In the genomic region with DNA sequence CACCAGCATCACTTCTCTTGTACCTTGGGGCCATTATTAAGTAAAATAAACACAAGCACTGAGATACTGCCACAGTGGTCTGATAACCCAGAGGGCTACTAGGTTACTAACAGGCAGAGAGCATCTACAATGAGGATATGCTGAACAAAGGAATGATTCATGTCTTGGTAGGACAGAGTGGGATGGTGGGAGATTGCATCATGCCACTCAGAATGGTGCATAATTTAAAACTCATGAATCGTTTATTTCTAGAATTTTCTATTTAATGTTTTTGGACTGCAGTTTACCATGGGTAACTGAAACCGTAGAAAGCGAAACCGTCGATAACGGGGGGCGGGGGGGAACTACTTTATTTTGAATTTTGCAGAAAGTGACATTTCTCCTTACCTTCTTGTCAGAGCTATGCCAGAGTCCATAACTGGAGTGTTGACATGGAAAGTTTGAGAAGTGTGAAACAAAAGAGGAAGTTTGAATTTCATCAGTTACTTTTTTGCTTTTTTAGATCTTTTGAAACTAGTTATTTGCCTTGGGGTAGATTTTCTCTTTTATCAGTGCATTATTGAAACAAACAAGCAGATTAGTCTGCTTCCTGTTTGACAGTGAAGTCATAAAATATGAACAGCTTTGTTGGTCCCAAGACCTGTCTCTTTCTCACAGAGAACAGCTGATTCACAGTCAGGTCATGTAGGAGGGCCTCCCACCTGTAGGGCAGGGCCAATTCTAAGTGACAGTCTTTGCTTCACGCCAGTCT, we compare ENCODE assay signal across 9 cellular contexts.
DNase-seq lines count a peak whose midpoint lies in the region; ATAC-seq and TF ChIP-seq lines count a peak whose summit lies in the region.
"Had no signal": no experiment of that assay in that cellular context is flagged by ENCODE, and none has a peak within 500 bp of the region (broad histone marks: within the 10 kb centered on the region; RNA-seq: fewer than 3 reads in every experiment).

No MANE protein-coding gene starts in this region.

- ATAC-seq in GM21423 (IDR thresholded peaks at IDR 0.05; ENCODE audit: unreplicated experiment), result peak; percentile 95
- ATAC-seq in HG03521 (IDR thresholded peaks at IDR 0.05; ENCODE audit: unreplicated experiment), result peak; percentile 96
- peak; percentile 94 for ATAC-seq in stimulated activated naive CD8-positive, alpha-beta T cell treated with anti-CD3 and anti-CD28 coated beads, Interleukin-15, Interleukin-2, amounts not matched to agents 100 U/mL and 50 U/mL, for 24 hours

- no peak overlapping the region for H3K4me3 ChIP-seq in WERI-Rb-1 (ENCODE audit: low read depth, low read length)

- H3K27ac Mint-ChIP-seq in activated naive CD4-positive, alpha-beta T cell treated with anti-CD3 and anti-CD28 coated beads, Interleukin-2, amount 10 ng/mL, durations not matched to agents 7 days and 5 days, result peak overlapping the region; percentile 43
- H3K27ac Mint-ChIP-seq in endothelial cell (ENCODE audit: unreplicated experiment), result no peak overlapping the region

- no peak for TF ChIP-seq CTCF in GM13976 (IDR thresholded peaks at IDR 0.05; ENCODE audit: borderline replicate concordance, control extremely low read depth, extremely low read depth, insufficient read depth, missing control alignments)
- no peak for TF ChIP-seq CTCF in WERI-Rb-1 (IDR thresholded peaks at IDR 0.05; ENCODE audit: low read depth, low read length)
- TF ChIP-seq CTCF in endothelial cell (IDR thresholded peaks at IDR 0.05; ENCODE audit: unreplicated experiment), result no peak

- peaks cover 13% of the 10 kb centered on the region for H3K4me1 Mint-ChIP-seq in activated naive CD4-positive, alpha-beta T cell treated with anti-CD3 and anti-CD28 coated beads, Interleukin-2, amount 10 ng/mL, durations not matched to agents 7 days and 5 days
- peaks cover 3% of the 10 kb centered on the region for H3K4me1 Mint-ChIP-seq in endothelial cell (ENCODE audit: unreplicated experiment)
- H3K4me1 Mint-ChIP-seq: central memory CD8-positive, alpha-beta T cell had no signal

- peak overlapping the region; percentile 3 for H3K4me3 Mint-ChIP-seq in activated naive CD4-positive, alpha-beta T cell treated with anti-CD3 and anti-CD28 coated beads, Interleukin-2, amount 10 ng/mL, durations not matched to agents 7 days and 5 days
- H3K4me3 Mint-ChIP-seq in endothelial cell (ENCODE audit: unreplicated experiment), result no peak overlapping the region
- H3K4me3 Mint-ChIP-seq: central memory CD8-positive, alpha-beta T cell had no signal

- H3K36me3 Mint-ChIP-seq in activated naive CD4-positive, alpha-beta T cell treated with anti-CD3 and anti-CD28 coated beads, Interleukin-2, amount 10 ng/mL, durations not matched to agents 7 days and 5 days, result no peaks in the 10 kb centered on the region
- no peaks in the 10 kb centered on the region for H3K36me3 Mint-ChIP-seq in endothelial cell (ENCODE audit: low read depth, unreplicated experiment)

- H3K9me3 Mint-ChIP-seq in activated naive CD4-positive, alpha-beta T cell treated with anti-CD3 and anti-CD28 coated beads, Interleukin-2, amount 10 ng/mL, durations not matched to agents 7 days and 5 days, result no peaks in the 10 kb centered on the region
- H3K9me3 Mint-ChIP-seq in endothelial cell (ENCODE audit: unreplicated experiment), result no peaks in the 10 kb centered on the region
- H3K9me3 Mint-ChIP-seq: central memory CD8-positive, alpha-beta T cell had no signal

- no peaks in the 10 kb centered on the region for H3K27me3 ChIP-seq in WERI-Rb-1 (ENCODE audit: insufficient read depth, low read depth, severe bottlenecking)

- H3K27me3 Mint-ChIP-seq in activated naive CD4-positive, alpha-beta T cell treated with anti-CD3 and anti-CD28 coated beads, Interleukin-2, amount 10 ng/mL, durations not matched to agents 7 days and 5 days, result no peaks in the 10 kb centered on the region
- H3K27me3 Mint-ChIP-seq in endothelial cell (ENCODE audit: unreplicated experiment), result no peaks in the 10 kb centered on the region
- H3K27me3 Mint-ChIP-seq: central memory CD8-positive, alpha-beta T cell had no signal

- H3K27ac ChIP-seq in WERI-Rb-1, result no peak overlapping the region

- CTCF ChIA-PET in activated naive CD4-positive, alpha-beta T cell treated with anti-CD3 and anti-CD28 coated beads, Interleukin-2, amount 10 ng/mL, durations not matched to agents 7 days and 5 days (lab: Charles Lee), result interaction anchor here (0.9 to 2.0 kb wide), 2 partner anchors 423 to 505 kb away, joined by 3 to 6 read pairs; no protein-coding TSS in a partner anchor

- in situ Hi-C loops in GM13976 (cut with MboI; ENCODE audit: low sequenced_read_pairs, unreplicated experiment), result loop anchor here (25.0 kb wide), 1 partner anchor 512 kb away; no protein-coding TSS in a partner anchor

- no peaks in the 10 kb centered on the region for H3K9me3 ChIP-seq in WERI-Rb-1 (ENCODE audit: severe bottlenecking)

- DNase-seq in GM13976 (ENCODE audit: low spot score), result peak; percentile 66
- DNase-seq in activated naive CD4-positive, alpha-beta T cell treated with anti-CD3 and anti-CD28 coated beads, Interleukin-2, amount 10 ng/mL, durations not matched to agents 7 days and 5 days, result no peak
- DNase-seq in stimulated activated naive CD8-positive, alpha-beta T cell treated with anti-CD3 and anti-CD28 coated beads, Interleukin-15, Interleukin-2, amounts not matched to agents 100 U/mL and 50 U/mL, for 24 hours, result peak; percentile 10
- DNase-seq in WERI-Rb-1, result no peak
- DNase-seq in HuH-7.5 (ENCODE audit: low spot score), result no peak
- no peak for DNase-seq in endothelial cell (ENCODE audit: low spot score)

- H3K36me3 ChIP-seq in WERI-Rb-1, result no peaks in the 10 kb centered on the region

Comparison
In these comparisons a context has a peak if more than half of its experiments do, and no peak if none do; other contexts are left out.
1. DNase-seq: peak in GM13976 (single experiment) and stimulated activated naive CD8-positive, alpha-beta T cell treated with anti-CD3 and anti-CD28 coated beads, Interleukin-15, Interleukin-2, amounts not matched to agents 100 U/mL and 50 U/mL, for 24 hours (single experiment); none in activated naive CD4-positive, alpha-beta T cell treated with anti-CD3 and anti-CD28 coated beads, Interleukin-2, amount 10 ng/mL, durations not matched to agents 7 days and 5 days (single experiment), WERI-Rb-1 (single experiment), HuH-7.5 (single experiment) and endothelial cell (single experiment).
2. Peak in every context shown above with its lines, with median percentiles within 50 percentile points of each other: ATAC-seq.